In the genomic region with DNA sequence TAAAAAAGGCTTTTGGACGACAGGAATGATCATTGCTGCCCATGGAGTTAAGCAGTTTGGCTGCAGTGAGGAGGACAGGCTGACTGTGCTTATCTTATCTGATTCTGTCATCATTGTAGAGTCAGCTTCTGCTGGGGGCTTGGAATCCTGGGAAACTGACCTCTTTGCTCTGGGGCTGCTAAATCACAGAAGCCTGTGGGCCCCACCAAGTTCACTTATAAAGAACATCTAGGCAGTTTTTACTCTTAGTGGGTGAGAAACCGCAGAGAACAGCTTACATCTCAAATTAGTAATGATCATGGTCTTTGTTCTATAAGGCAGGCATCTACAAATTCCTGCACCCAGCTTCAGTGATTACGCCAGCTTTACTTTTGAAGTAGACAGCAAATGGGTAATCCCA, we compare ENCODE assay signal across 23 cellular contexts.
A peak's percentile ranks its signal among the peaks of the same experiment; 100 is the strongest.
DNase-seq lines count a peak whose midpoint lies in the region; ATAC-seq and TF ChIP-seq lines count a peak whose summit lies in the region.
"Had no signal": no experiment of that assay in that cellular context is flagged by ENCODE, and none has a peak within 500 bp of the region (broad histone marks: within the 10 kb centered on the region; RNA-seq: fewer than 3 reads in every experiment).

No MANE protein-coding gene starts in this region.

- H3K4me2 ChIP-seq in smooth muscle cell: peak overlapping the region; percentile 63

- TF ChIP-seq CTCF in cardiac muscle cell (IDR thresholded peaks at IDR 0.05; ENCODE audit: low read depth, low read length) (no peak), fibroblast of villous mesenchyme (IDR thresholded peaks at IDR 0.05; ENCODE audit: insufficient read depth, low read depth, low read length) (no peak), smooth muscle cell (IDR thresholded peaks at IDR 0.05; ENCODE audit: borderline replicate concordance, insufficient read depth, poor library complexity, severe bottlenecking) (no peak)

- DNase-seq in cardiac muscle cell (ENCODE audit: low read depth in 1 of 2, low spot score in 1 of 2): no peak
- DNase-seq in left cardiac atrium: no peak
- peak; percentile 16 for DNase-seq in fibroblast of villous mesenchyme (ENCODE audit: low read depth)
- no peak for DNase-seq in smooth muscle cell (lab: John Stamatoyannopoulos, UW; ENCODE audit: unreplicated experiment)
- DNase-seq in DMS79 treated with DMSO at 0.1 percent for 48 hours (lab: John Stamatoyannopoulos, UW): no peak
- DNase-seq: Calu3; CD8-positive, alpha-beta memory T cell; DMS53; EL; GF-D8; H7; HFFc6; MG63; NCI-H1092; NCI-H1436 treated with DMSO at 0.1 percent for 48 hours; NCI-H1930; Peyer's patch had no signal

- no peak overlapping the region for H3K9ac ChIP-seq in smooth muscle cell (ENCODE audit: low read depth)

- intact Hi-C loops in left cardiac atrium (cut with DNase I): no loop called here

- H3K9me3 ChIP-seq in cardiac muscle cell (ENCODE audit: low read depth) (no peaks in the 10 kb centered on the region), mesodermal cell (ENCODE audit: control insufficient read depth, low read length) (no peaks in the 10 kb centered on the region), smooth muscle cell (replicated peaks; ENCODE audit: low read depth) (no peaks in the 10 kb centered on the region)
- H3K9me3 ChIP-seq: MG63, Peyer's patch had no signal

- no peaks in the 10 kb centered on the region for H4K20me1 ChIP-seq in smooth muscle cell (ENCODE audit: low read depth)

- H3K4me3 ChIP-seq in cardiac muscle cell (no peak overlapping the region), fibroblast of villous mesenchyme (ENCODE audit: low read depth, low read length) (no peak overlapping the region), mesodermal cell (ENCODE audit: extremely low read depth, insufficient read depth, low read length, poor library complexity, severe bottlenecking) (no peak overlapping the region), smooth muscle cell (no peak overlapping the region)
- H3K4me3 ChIP-seq: K562, MG63, Peyer's patch had no signal

- ATAC-seq in left cardiac atrium (no peak), GM19467 (IDR thresholded peaks at IDR 0.05; ENCODE audit: unreplicated experiment) (no peak), HG02840 (IDR thresholded peaks at IDR 0.05; ENCODE audit: low FRiP score, unreplicated experiment) (no peak)
- ATAC-seq: HepG2, K562 had no signal

- 60% methylated on average over 2 of the region's 3 CpGs; no CpG with 5 or more reads in 1 of the 2 experiments for WGBS in mesodermal cell (ENCODE audit: insufficient coverage in 2 of 2), 2 experiments
- WGBS in smooth muscle cell (ENCODE audit: low lambda C conversion rate): 10% methylated on average over 3 of the region's 3 CpGs

- H3K36me3 ChIP-seq in cardiac muscle cell: no peaks in the 10 kb centered on the region
- no peaks in the 10 kb centered on the region for H3K36me3 ChIP-seq in mesodermal cell (ENCODE audit: control insufficient read depth, insufficient read depth, low read length)
- no peaks in the 10 kb centered on the region for H3K36me3 ChIP-seq in smooth muscle cell (ENCODE audit: low read depth)
- H3K36me3 ChIP-seq: MG63, Peyer's patch had no signal

- peaks cover 19% of the 10 kb centered on the region for H3K4me1 ChIP-seq in cardiac muscle cell (ENCODE audit: low read depth)
- H3K4me1 ChIP-seq in mesodermal cell (ENCODE audit: control insufficient read depth, insufficient read depth, low read length, poor library complexity, severe bottlenecking): peaks cover 37% of the 10 kb centered on the region
- H3K4me1 ChIP-seq in smooth muscle cell (ENCODE audit: low read depth): peaks cover 25% of the 10 kb centered on the region
- H3K4me1 ChIP-seq: Peyer's patch had no signal

- H3F3A ChIP-seq in smooth muscle cell (ENCODE audit: low read depth): no peaks in the 10 kb centered on the region

- H2AFZ ChIP-seq in smooth muscle cell (ENCODE audit: low read depth): no peak overlapping the region

- H3K27me3 ChIP-seq in cardiac muscle cell (no peaks in the 10 kb centered on the region), smooth muscle cell (ENCODE audit: low read depth) (no peaks in the 10 kb centered on the region)
- H3K27me3 ChIP-seq: MG63, Peyer's patch had no signal

- H3K27ac ChIP-seq in cardiac muscle cell (peak overlapping the region; percentile 27), mesodermal cell (ENCODE audit: low read depth, low read length, severe bottlenecking) (peak overlapping the region; percentile 52), smooth muscle cell (ENCODE audit: low read depth) (peak overlapping the region; percentile 38)
- H3K27ac ChIP-seq: C4-2B, Peyer's patch had no signal

- H3K79me2 ChIP-seq in smooth muscle cell (ENCODE audit: low read depth): no peaks in the 10 kb centered on the region
